1 cellular context compared by ENCODE assay signal in genomic region chr20:56383334-56383733, GRCh38.
TF ChIP-seq lines count a peak whose summit lies in the region.

No MANE protein-coding gene starts in this region.

TF ChIP-seq in GM12878, 131 proteins besides CTCF, POLR2A, EP300 and RAD21:
- no peak for TF ChIP-seq POU2F2 (IDR thresholded peaks at IDR 0.05; ENCODE audit: borderline replicate concordance, low read depth, low read length)
